Comparison of ENCODE assay signal across 16 cellular contexts in genomic region chr6:32167761-32168262, GRCh38. TPM values are rescaled to one million over a fixed set of nuclear protein-coding genes. Genes with fewer than 3 reads are reported as not detected.
DNase-seq lines count a peak whose midpoint lies in the region; ATAC-seq and TF ChIP-seq lines count a peak whose summit lies in the region.
"Had no signal": no experiment of that assay in that cellular context is flagged by ENCODE, and none has a peak within 500 bp of the region (broad histone marks: within the 10 kb centered on the region; RNA-seq: fewer than 3 reads in every experiment).

No MANE protein-coding gene starts in this region.

- H3K36me3 Mint-ChIP-seq in WTC11 (peaks cover 36% of the 10 kb centered on the region), mesothelial cell of epicardium (peaks cover 41% of the 10 kb centered on the region)
- H3K36me3 Mint-ChIP-seq in T-helper 2 cell treated with Interferon-gamma antibody and Interleukin-4, amounts not matched to agents 5 μg/mL and 100 μg/mL, for 36 hours (ENCODE audit: low read depth) = peaks cover 26% of the 10 kb centered on the region

- H3K4me3 ChIP-seq in left ventricle myocardium inferior (no peak overlapping the region), heart left ventricle (no peak overlapping the region)
- H3K4me3 ChIP-seq: adrenal gland, psoas muscle had no signal

- TF ChIP-seq CTCF in left ventricle myocardium inferior (IDR thresholded peaks at IDR 0.05; ENCODE audit: borderline replicate concordance) (no peak), heart left ventricle (IDR thresholded peaks at IDR 0.05) (no peak), WTC11 (IDR thresholded peaks at IDR 0.05) (no peak), mesothelial cell of epicardium (IDR thresholded peaks at IDR 0.05; ENCODE audit: unreplicated experiment) (no peak)

- H3K27me3 Mint-ChIP-seq in WTC11 (ENCODE audit: low read depth) (no peaks in the 10 kb centered on the region), mesothelial cell of epicardium (ENCODE audit: low read depth) (no peaks in the 10 kb centered on the region)
- no peaks in the 10 kb centered on the region for H3K27me3 Mint-ChIP-seq in T-helper 2 cell treated with Interferon-gamma antibody and Interleukin-4, amounts not matched to agents 5 μg/mL and 100 μg/mL, for 36 hours (ENCODE audit: low read depth)

- peak overlapping the region; percentile 63 for H3K27ac Mint-ChIP-seq in WTC11
- peak overlapping the region; percentile 45 for H3K27ac Mint-ChIP-seq in mesothelial cell of epicardium
- H3K27ac Mint-ChIP-seq in T-helper 2 cell treated with Interferon-gamma antibody and Interleukin-4, amounts not matched to agents 5 μg/mL and 100 μg/mL, for 36 hours = no peak overlapping the region

- DNase-seq in left ventricle myocardium inferior = no peak
- no peak for DNase-seq in heart left ventricle
- DNase-seq in WTC11 (ENCODE audit: low spot score) = no peak
- no peak for DNase-seq in mesothelial cell of epicardium (ENCODE audit: low spot score in 2 of 2, unreplicated experiment in 2 of 2)
- DNase-seq in T-helper 2 cell treated with Interferon-gamma antibody and Interleukin-4, amounts not matched to agents 5 μg/mL and 100 μg/mL, for 36 hours (ENCODE audit: low spot score) = no peak
- no peak for DNase-seq in NOMO-1 (lab: John Stamatoyannopoulos, UW; ENCODE audit: unreplicated experiment in 2 of 2)
- DNase-seq: adrenal gland; NCI-H1694 treated with DMSO at 0.1 percent for 48 hours; NCI-H510A treated with DMSO at 0.1 percent for 48 hours; psoas muscle; RPMI8226; stimulated activated CD4-positive, alpha-beta T cell treated with anti-CD3 and anti-CD28 coated beads, Interleukin-15, amount 100 ng/mL, for 24 hours; T-helper 1 cell had no signal

- ATAC-seq in heart left ventricle (no peak), WTC11 (no peak), GM18867 (IDR thresholded peaks at IDR 0.05; ENCODE audit: unreplicated experiment) (no peak), GM21723 (IDR thresholded peaks at IDR 0.05; ENCODE audit: unreplicated experiment) (no peak)

- H3K4me1 Mint-ChIP-seq in WTC11 (peaks cover 11% of the 10 kb centered on the region), mesothelial cell of epicardium (peaks cover 7% of the 10 kb centered on the region)
- peaks cover 5% of the 10 kb centered on the region for H3K4me1 Mint-ChIP-seq in T-helper 2 cell treated with Interferon-gamma antibody and Interleukin-4, amounts not matched to agents 5 μg/mL and 100 μg/mL, for 36 hours (ENCODE audit: low read depth)

- H3K4me1 ChIP-seq in left ventricle myocardium inferior (peaks cover 4% of the 10 kb centered on the region), heart left ventricle (peaks cover 0 to under 1% (median 0%) of the 10 kb centered on the region in 12 donors)
- H3K4me1 ChIP-seq: psoas muscle had no signal

- POLR2A ChIA-PET in WTC11 (lab: Charles Lee) = interaction anchor here (3.1 kb wide), 1 partner anchor 9 kb away, joined by 15 read pairs; no protein-coding TSS in a partner anchor

- peaks cover 56% of the 10 kb centered on the region for H3K36me3 ChIP-seq in left ventricle myocardium inferior
- peaks cover 0 to 74% (median 55%) of the 10 kb centered on the region in 9 donors for H3K36me3 ChIP-seq in heart left ventricle

- intact Hi-C loops in left ventricle myocardium inferior (cut with micrococcal nuclease) = no loop called here
- intact Hi-C loops in heart left ventricle (cut with DNase I) = loop anchor here in 1 of 10 donors (5.0 kb wide), 1 partner anchor 46 kb away; no protein-coding TSS in a partner anchor

- H3K27ac ChIP-seq in left ventricle myocardium inferior (replicated peaks) (peak overlapping the region; percentile 15), heart left ventricle (peak overlapping the region in 2 of 12 donors; percentile 9 to 38)
- H3K27ac ChIP-seq: psoas muscle had no signal

- no peak for TF ChIP-seq POLR2A in heart left ventricle (IDR thresholded peaks at IDR 0.05)

- H3K9me3 Mint-ChIP-seq in WTC11 = no peaks in the 10 kb centered on the region
- no peaks in the 10 kb centered on the region for H3K9me3 Mint-ChIP-seq in mesothelial cell of epicardium
- no peaks in the 10 kb centered on the region for H3K9me3 Mint-ChIP-seq in T-helper 2 cell treated with Interferon-gamma antibody and Interleukin-4, amounts not matched to agents 5 μg/mL and 100 μg/mL, for 36 hours

- CTCF ChIA-PET in WTC11 (lab: Charles Lee) = interaction anchor here (1.0 to 5.1 kb wide), 10 partner anchors 8 to 120 kb away, joined by 3 to 47 read pairs (median 12); partner anchors contain the start of genes AGPAT1, ATF6B, FKBPL and GPSM3

- 38 to 63% (median 45%) methylated on average over 6 of the region's 6 CpGs for WGBS in heart left ventricle, 4 donors

- H3K4me3 Mint-ChIP-seq in WTC11 (no peak overlapping the region), mesothelial cell of epicardium (no peak overlapping the region)
- no peak overlapping the region for H3K4me3 Mint-ChIP-seq in T-helper 2 cell treated with Interferon-gamma antibody and Interleukin-4, amounts not matched to agents 5 μg/mL and 100 μg/mL, for 36 hours

- H3K27me3 ChIP-seq in left ventricle myocardium inferior (ENCODE audit: low read depth) = no peaks in the 10 kb centered on the region
- no peaks in the 10 kb centered on the region for H3K27me3 ChIP-seq in heart left ventricle
- H3K27me3 ChIP-seq: adrenal gland had no signal

- H3K9me3 ChIP-seq in left ventricle myocardium inferior (replicated peaks) (no peaks in the 10 kb centered on the region), heart left ventricle (no peaks in the 10 kb centered on the region)
- H3K9me3 ChIP-seq: adrenal gland, psoas muscle had no signal

TF ChIP-seq in WTC11, 78 proteins besides CTCF, POLR2A, EP300 and RAD21 (continues in another document):
- TF ChIP-seq SOX15 (CRISPR knock-in tag; IDR thresholded peaks at IDR 0.05) (no peak), CREB1 (CRISPR knock-in tag; IDR thresholded peaks at IDR 0.05) (no peak), MAX (CRISPR knock-in tag; IDR thresholded peaks at IDR 0.05) (no peak), GABPB1 (CRISPR knock-in tag; IDR thresholded peaks at IDR 0.05) (no peak), E2F5 (CRISPR knock-in tag; IDR thresholded peaks at IDR 0.05) (no peak), RELA (CRISPR knock-in tag; IDR thresholded peaks at IDR 0.05; ENCODE audit: borderline replicate concordance) (no peak), ZBTB43 (CRISPR knock-in tag; IDR thresholded peaks at IDR 0.05) (no peak), ZNF219 (CRISPR knock-in tag; IDR thresholded peaks at IDR 0.05; ENCODE audit: borderline replicate concordance) (no peak), TCF7 (CRISPR knock-in tag; IDR thresholded peaks at IDR 0.05; ENCODE audit: low read depth) (no peak)

RNA-seq across cellular contexts. Expression of gene EGFL8, which starts 3.4 kb away (rescaled TPM):
- total RNA-seq in left ventricle myocardium inferior = 9.2 TPM
- 10 to 100 TPM in 2 of 9 donors, 1 to 10 TPM in 7; 2.4 to 11.2 (median 6.1) TPM for total RNA-seq in heart left ventricle
- polyA plus RNA-seq in heart left ventricle = 1 to 10 TPM; 4.3 to 8.1 TPM
- 15.7 to 17.5 TPM (median 17.4 TPM) in 3 replicates for total RNA-seq in WTC11 (2021)
- 45.7 to 48.3 TPM (median 45.7 TPM) in 3 replicates for total RNA-seq in mesothelial cell of epicardium

RNA-seq across cellular contexts. Expression of gene AGPAT1, which starts 8.1 kb away (rescaled TPM):
- total RNA-seq in left ventricle myocardium inferior (43.0 TPM), heart left ventricle (10 to 100 TPM; 45.5 to 61.7 (median 51.0) TPM), WTC11 (2021) (84.5 to 88.9 TPM (median 87.5 TPM) in 3 replicates), mesothelial cell of epicardium (63.2 to 69.0 TPM (median 64.6 TPM) in 3 replicates)
- 10 to 100 TPM; 43.5 to 79.1 TPM for polyA plus RNA-seq in heart left ventricle

RNA-seq across cellular contexts. Expression of gene RNF5, which starts 10.4 kb away (rescaled TPM):
- total RNA-seq in left ventricle myocardium inferior (76.0 TPM), heart left ventricle (100 to 1,000 TPM in 2 of 9 donors, 10 to 100 TPM in 7; 62.7 to 136 (median 84.5) TPM), WTC11 (2021) (108 to 114 TPM (median 111 TPM) in 3 replicates), mesothelial cell of epicardium (60.7 to 62.8 TPM (median 62.1 TPM) in 3 replicates)
- polyA plus RNA-seq in heart left ventricle = 100 to 1,000 TPM in 1 of 2 donors, 10 to 100 TPM in 1; 95.1 to 132 TPM

RNA-seq across cellular contexts. Expression of gene PPT2, which starts 13.9 kb away (rescaled TPM):
- 23.4 TPM for total RNA-seq in left ventricle myocardium inferior
- 10 to 100 TPM; 17.1 to 34.0 (median 22.7) TPM for total RNA-seq in heart left ventricle
- 10 to 100 TPM; 13.1 to 21.6 TPM for polyA plus RNA-seq in heart left ventricle
- total RNA-seq in WTC11 (2021) = 30.0 to 33.8 TPM (median 31.6 TPM) in 3 replicates
- 49.3 to 58.6 TPM (median 51.5 TPM) in 3 replicates for total RNA-seq in mesothelial cell of epicardium

RNA-seq across cellular contexts. Expression of gene PRRT1, which starts 16.1 kb away (rescaled TPM):
- 1.0 TPM for total RNA-seq in left ventricle myocardium inferior
- 1 to 10 TPM in 1 of 9 donors, under 1 TPM in 8; 0.28 to 1.1 (median 0.61) TPM for total RNA-seq in heart left ventricle
- polyA plus RNA-seq in heart left ventricle = under 1 TPM; 0.82 to 0.95 TPM
- 1.4 to 2.2 TPM (median 1.6 TPM) in 3 replicates for total RNA-seq in WTC11 (2021)
- 3.0 to 4.5 TPM (median 3.4 TPM) in 3 replicates for total RNA-seq in mesothelial cell of epicardium
- total RNA-seq: epithelial cell of proximal tubule had no signal
